Comparison of ENCODE assay signal across 1 cellular context in genomic region chr9:128159073-128159783, GRCh38.
TF ChIP-seq lines count a peak whose summit lies in the region.

No MANE protein-coding gene starts in this region.

TF ChIP-seq in H1, 55 proteins besides CTCF, POLR2A, EP300 and RAD21:
- TF ChIP-seq MAX (IDR thresholded peaks at IDR 0.05) (no peak), ASH2L (IDR thresholded peaks at IDR 0.05; ENCODE audit: low read length) (no peak), KDM4A (IDR thresholded peaks at IDR 0.05; ENCODE audit: low read depth, low read length, severe bottlenecking) (no peak), TCF12 (IDR thresholded peaks at IDR 0.05; ENCODE audit: low read depth, low read length) (no peak), TEAD4 (IDR thresholded peaks at IDR 0.05; ENCODE audit: low read depth, low read length) (no peak), CHD7 (IDR thresholded peaks at IDR 0.05; ENCODE audit: insufficient replicate concordance, low read length) (no peak), SUZ12 (IDR thresholded peaks at IDR 0.05; ENCODE audit: low read length) (no peak), TAF1 (IDR thresholded peaks at IDR 0.05; ENCODE audit: low read depth, low read length) (0 out of 2 replicates have a peak, but pooled peaks have one; percentile 14), E2F6 (IDR thresholded peaks at IDR 0.05) (peak; percentile 15; the same call in 1 of the 2 replicates), SP4 (IDR thresholded peaks at IDR 0.05; ENCODE audit: low read length) (no peak), PHF8 (conservative IDR thresholded peaks at IDR 0.05; ENCODE audit: low read depth, low read length) (no peak), RBBP5 (IDR thresholded peaks at IDR 0.05; ENCODE audit: borderline replicate concordance, low read depth, low read length) (no peak), KDM1A (IDR thresholded peaks at IDR 0.05; ENCODE audit: borderline replicate concordance, low read length) (no peak), KDM5A (IDR thresholded peaks at IDR 0.05; ENCODE audit: low read length) (no peak), ZNF274 (IDR thresholded peaks at IDR 0.05; ENCODE audit: borderline replicate concordance, extremely low read depth, low read length) (no peak)
TF ChIP-seq in H1: peak in this region for 2.
